ENCODE assay signal across 10 cellular contexts in the genomic region with DNA sequence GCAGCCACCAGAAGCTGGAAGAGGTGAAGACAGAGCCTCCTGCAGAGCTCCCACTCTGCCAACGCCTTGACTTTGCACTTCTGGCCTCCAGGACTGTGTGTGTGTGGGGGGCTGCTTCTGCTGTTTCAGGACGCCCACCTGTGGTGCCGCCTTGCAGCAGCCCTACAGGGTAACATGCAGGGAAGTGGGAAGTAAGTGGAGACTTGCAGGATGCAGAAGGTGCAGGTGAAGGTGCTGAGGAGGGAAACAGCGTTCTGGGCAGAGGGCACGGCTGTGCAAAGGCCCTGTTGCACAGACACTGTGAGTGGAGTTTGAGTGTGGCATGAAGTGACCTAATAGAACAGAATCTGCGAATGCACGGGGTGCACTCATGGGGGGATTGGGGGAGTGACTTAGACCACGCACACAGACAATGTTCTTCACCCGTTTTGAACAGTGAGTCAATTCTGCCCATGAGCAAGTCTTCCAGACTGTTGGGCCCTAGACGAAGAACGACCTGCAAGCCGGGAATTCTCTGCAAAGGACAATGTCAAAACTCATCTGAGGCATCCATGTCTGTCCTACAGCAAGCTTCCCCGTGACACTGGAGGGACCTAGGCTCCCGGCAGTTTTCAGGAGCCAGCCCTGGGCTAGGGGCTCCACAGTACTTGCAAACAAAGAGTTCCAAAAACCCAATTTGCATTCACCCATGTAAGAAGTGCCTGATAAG. TPM values are rescaled to one million over a fixed set of nuclear protein-coding genes. Genes with fewer than 3 reads are reported as not detected.
A peak's percentile ranks its signal among the peaks of the same experiment; 100 is the strongest.
DNase-seq lines count a peak whose midpoint lies in the region; ATAC-seq and TF ChIP-seq lines count a peak whose summit lies in the region.
"Had no signal": no experiment of that assay in that cellular context is flagged by ENCODE, and none has a peak within 500 bp of the region (broad histone marks: within the 10 kb centered on the region; RNA-seq: fewer than 3 reads in every experiment).

No MANE protein-coding gene starts in this region.

- H3K27ac ChIP-seq in heart left ventricle (peak overlapping the region; percentile 78 to 97 (median 90)), endodermal cell (ENCODE audit: low read depth, low read length) (no peak overlapping the region)

- peaks cover 38% of the 10 kb centered on the region for H3K4me1 Mint-ChIP-seq in endodermal cell
- peaks cover 87 to 93% of the 10 kb centered on the region in 2 donors for H3K4me1 Mint-ChIP-seq in natural killer cell
- H3K4me1 Mint-ChIP-seq in activated T-helper 17 cell treated with anti-CD3 and anti-CD28 coated beads, Interleukin-2, amount 50 U/mL, for 72 hours, result peaks cover 53% of the 10 kb centered on the region

- WGBS in heart left ventricle, 4 donors, result 87 to 93% (median 90%) methylated on average over 14 of the region's 14 CpGs
- WGBS in endodermal cell (ENCODE audit: insufficient coverage in 1 of 2, insufficient read length in 1 of 2), 2 experiments, result 87 to 91% methylated on average over 11 to 14 of the region's 14 CpGs

- TF ChIP-seq CTCF in heart left ventricle (IDR thresholded peaks at IDR 0.05) (no peak), endodermal cell (conservative IDR thresholded peaks at IDR 0.05) (no peak), natural killer cell (IDR thresholded peaks at IDR 0.05) (no peak)

- intact Hi-C loops in heart left ventricle (cut with DNase I) (loop anchor here in 2 of 10 donors (2.0 to 5.0 kb wide), 2 partner anchors 15 to 46 kb away; no protein-coding TSS in a partner anchor), left cardiac atrium (cut with DNase I) (no loop called here), natural killer cell (cut with micrococcal nuclease) (loop anchor here (1.0 to 2.0 kb wide), 3 partner anchors 7 to 13 kb away; no protein-coding TSS in a partner anchor)

- H3K9me3 Mint-ChIP-seq in endodermal cell (no peaks in the 10 kb centered on the region), natural killer cell (no peaks in the 10 kb centered on the region)
- H3K9me3 Mint-ChIP-seq in activated T-helper 17 cell treated with anti-CD3 and anti-CD28 coated beads, Interleukin-2, amount 50 U/mL, for 72 hours, result peaks cover under 1% of the 10 kb centered on the region

- no peaks in the 10 kb centered on the region for H3K27me3 Mint-ChIP-seq in endodermal cell (ENCODE audit: insufficient read depth)
- H3K27me3 Mint-ChIP-seq in natural killer cell (ENCODE audit: low read depth in 2 of 2), result no peaks in the 10 kb centered on the region
- H3K27me3 Mint-ChIP-seq in activated T-helper 17 cell treated with anti-CD3 and anti-CD28 coated beads, Interleukin-2, amount 50 U/mL, for 72 hours, result no peaks in the 10 kb centered on the region

- H3K36me3 Mint-ChIP-seq in endodermal cell (ENCODE audit: low read depth), result peaks cover 8% of the 10 kb centered on the region
- no peaks in the 10 kb centered on the region for H3K36me3 Mint-ChIP-seq in natural killer cell
- H3K36me3 Mint-ChIP-seq in activated T-helper 17 cell treated with anti-CD3 and anti-CD28 coated beads, Interleukin-2, amount 50 U/mL, for 72 hours (ENCODE audit: low read depth), result peaks cover 83% of the 10 kb centered on the region

- DNase-seq in heart left ventricle (peak in 2 of 5 donors; percentile 15 to 45), left cardiac atrium (no peak), endodermal cell (peak; percentile 36), natural killer cell (peak; percentile 14), NCI-H1048 (lab: John Stamatoyannopoulos, UW) (no peak), DMS153 treated with DMSO at 0.1 percent for 48 hours (lab: John Stamatoyannopoulos, UW; ENCODE audit: unreplicated experiment) (no peak), activated gamma-delta T cell treated with Interleukin-2 at 50 U/mL for 16 hours (no peak)
- DNase-seq: NCI-H2081; stimulated activated CD4-positive, alpha-beta T cell treated with anti-CD3 and anti-CD28 coated beads, Interleukin-2, amount 100 ng/mL, for 48 hours had no signal

- H3K4me1 ChIP-seq in heart left ventricle (peaks cover 0 to 79% (median 30%) of the 10 kb centered on the region in 12 donors), endodermal cell (ENCODE audit: control insufficient read depth, insufficient read depth, low read length) (peaks cover 14% of the 10 kb centered on the region)

- H3K9me3 ChIP-seq in heart left ventricle (no peaks in the 10 kb centered on the region), endodermal cell (ENCODE audit: control insufficient read depth, low read length) (no peaks in the 10 kb centered on the region)

- H3K9ac ChIP-seq in endodermal cell (ENCODE audit: extremely low read depth, low read length, poor library complexity, severe bottlenecking), result no peak overlapping the region

- ATAC-seq in heart left ventricle (no peak), left cardiac atrium (no peak), natural killer cell (no peak)
- ATAC-seq in activated T-helper 17 cell treated with anti-CD3 and anti-CD28 coated beads, Interleukin-2, amount 50 U/mL, for 72 hours (replicated peaks), result no peak

- TF ChIP-seq POLR2A in heart left ventricle (IDR thresholded peaks at IDR 0.05), result no peak

- no peak overlapping the region for H3K4me3 Mint-ChIP-seq in endodermal cell
- H3K4me3 Mint-ChIP-seq in natural killer cell, result peak overlapping the region; percentile 75
- no peak overlapping the region for H3K4me3 Mint-ChIP-seq in activated T-helper 17 cell treated with anti-CD3 and anti-CD28 coated beads, Interleukin-2, amount 50 U/mL, for 72 hours

- H3K27me3 ChIP-seq in heart left ventricle, result no peaks in the 10 kb centered on the region
- no peaks in the 10 kb centered on the region for H3K27me3 ChIP-seq in endodermal cell (ENCODE audit: control insufficient read depth, insufficient read depth, low read length, poor library complexity, severe bottlenecking)

- H3K36me3 ChIP-seq in heart left ventricle, result peaks cover 0 to 4% (median 0%) of the 10 kb centered on the region in 9 donors
- no peaks in the 10 kb centered on the region for H3K36me3 ChIP-seq in endodermal cell (ENCODE audit: control insufficient read depth, insufficient read depth, low read length)

- peak overlapping the region; percentile 31 for H3K27ac Mint-ChIP-seq in endodermal cell
- H3K27ac Mint-ChIP-seq in natural killer cell, result peak overlapping the region; percentile 87 to 94
- no peak overlapping the region for H3K27ac Mint-ChIP-seq in activated T-helper 17 cell treated with anti-CD3 and anti-CD28 coated beads, Interleukin-2, amount 50 U/mL, for 72 hours

- H3K4me3 ChIP-seq in heart left ventricle (peak overlapping the region in 2 of 12 donors; percentile 12 to 44), endodermal cell (ENCODE audit: low read length) (no peak overlapping the region)

RNA-seq across cellular contexts. Expression of a gene that starts 19.1 kb away (rescaled TPM):
- total RNA-seq in heart left ventricle (10 to 100 TPM; 15.8 to 93.0 (median 38.8) TPM), left cardiac atrium (10 to 100 TPM; 21.7 to 24.7 TPM), endodermal cell (10 to 100 TPM; 16.3 to 19.0 TPM), natural killer cell (100 to 1,000 TPM; 183 to 344 (median 325) TPM)
- polyA plus RNA-seq in heart left ventricle, result 10 to 100 TPM in 1 of 2 donors, 1 to 10 TPM in 1; 7.7 to 11.3 TPM
- polyA plus RNA-seq in endodermal cell (2013, experiment 1 of 2), result 2.6 TPM
- polyA plus RNA-seq in endodermal cell (2013, experiment 2 of 2), result 2.1 TPM
- 10 to 100 TPM; 55.7 to 66.5 TPM for total RNA-seq in activated T-helper 17 cell treated with anti-CD3 and anti-CD28 coated beads, Interleukin-2, amount 50 U/mL, for 72 hours

Comparison
In these comparisons a context has a peak if more than half of its experiments do, and no peak if none do; other contexts are left out.
1. DNase-seq: peak in endodermal cell (single experiment) and natural killer cell (single experiment); none in left cardiac atrium (single experiment), NCI-H1048 (single experiment), DMS153 treated with DMSO at 0.1 percent for 48 hours (single experiment) and activated gamma-delta T cell treated with Interleukin-2 at 50 U/mL for 16 hours (single experiment).